Comparison of ENCODE assay signal across 7 cellular contexts in genomic region chr17:27332485-27333409, GRCh38. TPM values are rescaled to one million over a fixed set of nuclear protein-coding genes. Genes with fewer than 3 reads are reported as not detected.
DNase-seq lines count a peak whose midpoint lies in the region; ATAC-seq, FAIRE-seq and TF ChIP-seq lines count a peak whose summit lies in the region.

No MANE protein-coding gene starts in this region.

- H3K79me2 ChIP-seq in astrocyte (ENCODE audit: insufficient read depth, low read length) = no peaks in the 10 kb centered on the region
- H3K79me2 ChIP-seq in hepatocyte = no peaks in the 10 kb centered on the region

- H3K27me3 Mint-ChIP-seq in astrocyte (ENCODE audit: low read depth, unreplicated experiment) = no peaks in the 10 kb centered on the region

- H3K27ac ChIP-seq in astrocyte (ENCODE audit: low read depth, low read length) (peak overlapping the region; percentile 80), hepatocyte (peak overlapping the region; percentile 76)

- H3K9ac ChIP-seq in astrocyte (ENCODE audit: low read length) = peak overlapping the region; percentile 79

- peak; percentile 52 for TF ChIP-seq CTCF in astrocyte (IDR thresholded peaks at IDR 0.05; ENCODE audit: insufficient read depth, low read depth, low read length)
- peak; percentile 99 for TF ChIP-seq CTCF in hepatocyte (IDR thresholded peaks at IDR 0.05; ENCODE audit: poor library complexity)

- H3K4me2 ChIP-seq in astrocyte (ENCODE audit: low read length) = peak overlapping the region; percentile 83
- peak overlapping the region; percentile 67 for H3K4me2 ChIP-seq in hepatocyte

- H3K4me1 ChIP-seq in astrocyte (ENCODE audit: insufficient read depth, low read length) (peaks cover 11% of the 10 kb centered on the region), hepatocyte (ENCODE audit: insufficient read depth) (peaks cover 15% of the 10 kb centered on the region)

- no peaks in the 10 kb centered on the region for H3K36me3 ChIP-seq in astrocyte (ENCODE audit: insufficient read depth, low read length)
- H3K36me3 ChIP-seq in hepatocyte (replicated peaks; ENCODE audit: insufficient read depth, low read depth) = no peaks in the 10 kb centered on the region

- H3K36me3 Mint-ChIP-seq in astrocyte (ENCODE audit: low read depth, unreplicated experiment) = no peaks in the 10 kb centered on the region

- H3K27me3 ChIP-seq in astrocyte (ENCODE audit: insufficient read depth, low read length) (no peaks in the 10 kb centered on the region), hepatocyte (no peaks in the 10 kb centered on the region)

- DNase-seq in NCI-H1694 (lab: John Stamatoyannopoulos, UW) (peak; percentile 88), T-helper 22 cell (ENCODE audit: low read depth) (peak; percentile 87), astrocyte (ENCODE audit: low read depth) (peak; percentile 93), hepatocyte (ENCODE audit: low spot score) (peak; percentile 99), retina (peak; percentile 98)

- FAIRE-seq in astrocyte (lab: Jason Lieb, UNC) = no peak

- no peaks in the 10 kb centered on the region for H3K9me2 ChIP-seq in hepatocyte (replicated peaks; ENCODE audit: insufficient read depth)

- H4K20me1 ChIP-seq in astrocyte (ENCODE audit: insufficient read depth, low read length) (no peaks in the 10 kb centered on the region), hepatocyte (ENCODE audit: insufficient read depth, poor library complexity, severe bottlenecking) (no peaks in the 10 kb centered on the region)

- peak overlapping the region; percentile 83 for H2AFZ ChIP-seq in astrocyte (ENCODE audit: low read depth, low read length)
- H2AFZ ChIP-seq in hepatocyte = peak overlapping the region; percentile 78

- no peaks in the 10 kb centered on the region for H3K9me3 ChIP-seq in astrocyte (ENCODE audit: insufficient read depth, low read depth, low read length)
- H3K9me3 ChIP-seq in hepatocyte (ENCODE audit: low read depth) = no peaks in the 10 kb centered on the region

- peak overlapping the region; percentile 81 for H3K4me3 Mint-ChIP-seq in astrocyte (ENCODE audit: unreplicated experiment)

- peak overlapping the region; percentile 53 for H3K4me3 ChIP-seq in astrocyte (ENCODE audit: insufficient read depth, low read depth, low read length)
- peak overlapping the region; percentile 0 for H3K4me3 ChIP-seq in hepatocyte

- H3K27ac Mint-ChIP-seq in astrocyte (ENCODE audit: unreplicated experiment) = no peak overlapping the region

- no peaks in the 10 kb centered on the region for H3K9me3 Mint-ChIP-seq in astrocyte (ENCODE audit: unreplicated experiment)

- peak; percentile 90 for ATAC-seq in GM18498 (IDR thresholded peaks at IDR 0.05; ENCODE audit: unreplicated experiment)
- ATAC-seq in HG02884 (IDR thresholded peaks at IDR 0.05; ENCODE audit: unreplicated experiment) = peak; percentile 83

- peaks cover 13% of the 10 kb centered on the region for H3K4me1 Mint-ChIP-seq in astrocyte (ENCODE audit: low read depth, unreplicated experiment)

- 3% methylated on average over 46 of the region's 52 CpGs for WGBS in hepatocyte (ENCODE audit: low lambda C conversion rate, missing lambda C conversion rate)

RNA-seq across cellular contexts. Expression of gene WSB1, which starts 38.8 kb away (rescaled TPM):
- total RNA-seq in astrocyte (217 and 253 TPM in 2 replicates), hepatocyte (179 and 214 TPM in 2 replicates)
- 161 and 206 TPM in 2 replicates for polyA plus RNA-seq in hepatocyte

Comparison
In these comparisons a context has a peak if more than half of its experiments do, and no peak if none do; other contexts are left out.
1. Peak in every context shown above with its lines: DNase-seq, ATAC-seq, H3K4me3 ChIP-seq and H3K27ac ChIP-seq.